Comparison of ENCODE assay signal across 9 cellular contexts in the genomic region with DNA sequence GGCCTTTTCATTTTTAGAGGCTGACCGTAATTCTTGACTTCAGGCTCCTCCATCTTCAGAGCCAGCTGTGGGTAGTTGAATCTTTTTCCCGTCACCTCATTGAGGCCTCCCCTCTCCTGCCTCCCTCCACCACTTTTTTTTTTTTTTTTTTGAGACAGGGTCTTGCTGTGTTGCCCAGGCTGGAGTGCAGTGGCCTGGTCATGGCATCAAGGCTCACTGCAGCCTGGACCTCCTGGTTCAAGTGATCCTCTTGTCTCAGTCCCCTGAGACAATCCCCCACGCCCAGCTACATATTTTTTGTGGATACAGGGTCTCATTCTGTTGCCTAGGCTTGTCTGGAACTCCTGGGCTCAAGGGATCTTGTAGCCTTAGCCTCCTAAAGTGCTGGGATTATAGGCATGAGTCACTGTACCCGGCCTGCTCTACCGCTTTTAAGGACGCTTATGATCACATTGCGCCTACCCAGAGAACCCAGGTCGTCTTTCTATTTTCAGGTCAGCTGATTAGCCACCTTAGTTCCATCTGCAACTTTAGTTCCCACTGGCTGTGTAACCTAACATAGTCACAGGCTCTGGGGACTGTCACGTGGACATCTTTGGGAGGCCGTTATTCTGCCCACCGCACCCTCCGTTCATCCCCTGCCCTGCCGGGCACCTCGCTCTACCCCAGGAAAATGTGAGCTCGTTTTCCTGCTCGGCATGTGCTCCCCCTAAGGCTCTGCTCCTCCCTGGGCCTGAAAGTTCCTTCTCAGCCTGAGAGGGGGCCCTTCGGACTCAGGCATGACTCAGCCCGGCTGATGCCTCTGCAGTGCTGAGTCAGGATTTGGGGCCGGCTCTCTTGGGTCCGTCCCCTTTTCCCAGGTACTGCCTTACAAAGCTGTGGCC. TPM values are rescaled to one million over a fixed set of nuclear protein-coding genes. Genes with fewer than 3 reads are reported as not detected.
DNase-seq lines count a peak whose midpoint lies in the region; ATAC-seq and TF ChIP-seq lines count a peak whose summit lies in the region.
"Had no signal": no experiment of that assay in that cellular context is flagged by ENCODE, and none has a peak within 500 bp of the region (broad histone marks: within the 10 kb centered on the region; RNA-seq: fewer than 3 reads in every experiment).

No MANE protein-coding gene starts in this region.

- no peak for TF ChIP-seq EP300 in sigmoid colon (IDR thresholded peaks at IDR 0.05)

- intact Hi-C loops in sigmoid colon (cut with DNase I): no loop called here

- no peak for TF ChIP-seq CTCF in sigmoid colon (IDR thresholded peaks at IDR 0.05)

- peaks cover 0 to 64% (median 46%) of the 10 kb centered on the region in 4 donors for H3K4me1 ChIP-seq in sigmoid colon

- TF ChIP-seq POLR2A in sigmoid colon (IDR thresholded peaks at IDR 0.05): no peak

- H3K27ac ChIP-seq in sigmoid colon: peak overlapping the region in 3 of 4 donors; percentile 31 to 72 (median 58)

- H3K36me3 ChIP-seq in sigmoid colon: peaks cover 0 to 39% (median 2%) of the 10 kb centered on the region in 4 donors

- no peak for ATAC-seq in HG03108 (IDR thresholded peaks at IDR 0.05; ENCODE audit: unreplicated experiment)

- no peaks in the 10 kb centered on the region for H3K9me3 ChIP-seq in sigmoid colon

- H3K27me3 ChIP-seq in sigmoid colon: peaks cover 0 to 10% (median 0%) of the 10 kb centered on the region in 3 donors

- no peak overlapping the region for H3K4me3 ChIP-seq in sigmoid colon

- 69% methylated on average over 20 of the region's 20 CpGs for WGBS in sigmoid colon, 2 donors

- peak; percentile 64 for DNase-seq in H4 (ENCODE audit: low spot score)
- DNase-seq in T1000 (lab: John Stamatoyannopoulos, UW): peak; percentile 60
- peak; percentile 74 for DNase-seq in glomerular visceral epithelial cell (ENCODE audit: extremely low spot score)
- peak; percentile 72 for DNase-seq in sigmoid colon
- DNase-seq in NCI-H1092 treated with DMSO at 0.1 percent for 48 hours (lab: John Stamatoyannopoulos, UW): no peak
- no peak for DNase-seq in NCI-H2107 treated with DMSO at 0.1 percent for 48 hours (lab: John Stamatoyannopoulos, UW; ENCODE audit: unreplicated experiment)
- DNase-seq in stimulated activated CD4-positive, alpha-beta T cell treated with anti-CD3 and anti-CD28 coated beads, Interleukin-1b, Interleukin-23, amount 100 ng/mL, for 48 hours: no peak

RNA-seq across cellular contexts. Expression of a gene that starts 13.4 kb away (rescaled TPM):
- total RNA-seq in H4 (2014; rRNA removed; shearing (Covaris generic)): 0.41 and 5.3 TPM in 2 replicates
- total RNA-seq in sigmoid colon: 10 to 100 TPM; 21.2 to 59.1 (median 36.6) TPM
- 10 to 100 TPM; 11.8 to 68.0 (median 28.8) TPM for polyA plus RNA-seq in sigmoid colon

RNA-seq across cellular contexts. Expression of a gene that starts 42.1 kb away (rescaled TPM):
- not detected in 2 replicates for total RNA-seq in H4 (2014; rRNA removed; shearing (Covaris generic))
- total RNA-seq in sigmoid colon: 1 to 10 TPM in 2 of 4 donors, under 1 TPM in 2; 0.36 to 1.8 (median 0.90) TPM
- polyA plus RNA-seq in sigmoid colon: 10 to 100 TPM in 1 of 3 donors, 1 to 10 TPM in 2; 3.0 to 23.8 (median 6.0) TPM

RNA-seq across cellular contexts. Expression of a gene that starts 52.6 kb away (rescaled TPM):
- total RNA-seq in H4 (2014; rRNA removed; shearing (Covaris generic)): not detected in 2 replicates
- total RNA-seq in sigmoid colon: not detected
- polyA plus RNA-seq in sigmoid colon: under 1 TPM in 1 of 3 donors, not detected in 2; 0.17 TPM
- total RNA-seq: urinary bladder had no signal
- polyA plus RNA-seq: urinary bladder had no signal

Comparison
In these comparisons a context has a peak if more than half of its experiments do, and no peak if none do; other contexts are left out.
1. DNase-seq: peak in H4 (single experiment), T1000 (single experiment), glomerular visceral epithelial cell (single experiment) and sigmoid colon (single experiment); none in NCI-H1092 treated with DMSO at 0.1 percent for 48 hours (single experiment), NCI-H2107 treated with DMSO at 0.1 percent for 48 hours (single experiment) and stimulated activated CD4-positive, alpha-beta T cell treated with anti-CD3 and anti-CD28 coated beads, Interleukin-1b, Interleukin-23, amount 100 ng/mL, for 48 hours (single experiment).